In genomic region chrX:72276478-72276953, GRCh38 we compare ENCODE assay signal across 8 cellular contexts. TPM values are rescaled to one million over a fixed set of nuclear protein-coding genes. Genes with fewer than 3 reads are reported as not detected.
A peak's percentile ranks its signal among the peaks of the same experiment; 100 is the strongest.
DNase-seq lines count a peak whose midpoint lies in the region; ATAC-seq and TF ChIP-seq lines count a peak whose summit lies in the region.

No MANE protein-coding gene starts in this region.

- H3K36me3 ChIP-seq in SJSA1 (peaks cover 47% of the 10 kb centered on the region), spleen (peaks cover 0 to 45% (median 41%) of the 10 kb centered on the region in 6 donors)

- peaks cover 3% of the 10 kb centered on the region for H3K27me3 Mint-ChIP-seq in stimulated activated naive CD8-positive, alpha-beta T cell treated with anti-CD3 and anti-CD28 coated beads, Interleukin-15, Interleukin-2, amounts not matched to agents 100 ng/mL and 50 ng/mL, for 24 hours

- no peaks in the 10 kb centered on the region for H3K9me3 ChIP-seq in SJSA1 (replicated peaks)
- H3K9me3 ChIP-seq in spleen, result no peaks in the 10 kb centered on the region

- peak overlapping the region; percentile 86 for H3K27ac Mint-ChIP-seq in stimulated activated naive CD8-positive, alpha-beta T cell treated with anti-CD3 and anti-CD28 coated beads, Interleukin-15, Interleukin-2, amounts not matched to agents 100 ng/mL and 50 ng/mL, for 24 hours

- DNase-seq in stimulated activated naive CD8-positive, alpha-beta T cell treated with anti-CD3 and anti-CD28 coated beads, Interleukin-15, Interleukin-2, amounts not matched to agents 100 U/mL and 50 U/mL, for 24 hours, result no peak
- no peak for DNase-seq in SJSA1 (ENCODE audit: low read depth in 1 of 2, low spot score in 2 of 2)
- no peak for DNase-seq in foreskin keratinocyte
- no peak for DNase-seq in spleen
- DNase-seq in superior temporal gyrus (ENCODE audit: extremely low spot score), result no peak
- DNase-seq in NCI-H446 treated with DMSO at 0.1 percent for 48 hours (lab: John Stamatoyannopoulos, UW), result no peak
- DNase-seq in HCEC 1CT, result no peak

- 0 to 1% (median 1%) methylated on average over 14 to 18 of the region's 18 CpGs for WGBS in spleen, 5 donors

- H3K27ac ChIP-seq in SJSA1 (peak overlapping the region; percentile 70), foreskin keratinocyte (peak overlapping the region; percentile 94), spleen (peak overlapping the region; percentile 80 to 89 (median 82))

- peaks cover 51% of the 10 kb centered on the region for H3K36me3 Mint-ChIP-seq in stimulated activated naive CD8-positive, alpha-beta T cell treated with anti-CD3 and anti-CD28 coated beads, Interleukin-15, Interleukin-2, amounts not matched to agents 100 ng/mL and 50 ng/mL, for 24 hours (ENCODE audit: low read depth)

- TF ChIP-seq CTCF in foreskin keratinocyte (conservative IDR thresholded peaks at IDR 0.05) (no peak), spleen (IDR thresholded peaks at IDR 0.05 in 8 of 11, conservative IDR thresholded peaks at IDR 0.05 in 3 of 11) (no peak)

- intact Hi-C loops in spleen (cut with DNase I; ENCODE audit: low total_unique reads), result no loop called here

- H3K27me3 ChIP-seq in SJSA1 (replicated peaks) (no peaks in the 10 kb centered on the region), foreskin keratinocyte (no peaks in the 10 kb centered on the region), spleen (replicated peaks in 1 of 7) (peaks cover 0 to 8% (median 0%) of the 10 kb centered on the region in 7 donors)

- TF ChIP-seq POLR2A in spleen (IDR thresholded peaks at IDR 0.05), result no peak

- H3K4me1 ChIP-seq in SJSA1 (replicated peaks) (peaks cover 43% of the 10 kb centered on the region), foreskin keratinocyte (peaks cover 11% of the 10 kb centered on the region), spleen (peaks cover 14 to 29% (median 23%) of the 10 kb centered on the region in 6 donors)

- H3K4me3 ChIP-seq in SJSA1, result peak overlapping the region; percentile 62
- peak overlapping the region; percentile 34 to 79 (median 62) for H3K4me3 ChIP-seq in spleen

- no peak for ATAC-seq in stimulated activated naive CD8-positive, alpha-beta T cell treated with anti-CD3 and anti-CD28 coated beads, Interleukin-15, Interleukin-2, amounts not matched to agents 100 U/mL and 50 U/mL, for 24 hours
- ATAC-seq in foreskin keratinocyte, result no peak

- no peaks in the 10 kb centered on the region for H3K9me3 Mint-ChIP-seq in stimulated activated naive CD8-positive, alpha-beta T cell treated with anti-CD3 and anti-CD28 coated beads, Interleukin-15, Interleukin-2, amounts not matched to agents 100 ng/mL and 50 ng/mL, for 24 hours

- peaks cover 34% of the 10 kb centered on the region for H3K4me1 Mint-ChIP-seq in stimulated activated naive CD8-positive, alpha-beta T cell treated with anti-CD3 and anti-CD28 coated beads, Interleukin-15, Interleukin-2, amounts not matched to agents 100 ng/mL and 50 ng/mL, for 24 hours (ENCODE audit: low read depth)

- peak overlapping the region; percentile 90 for H3K4me3 Mint-ChIP-seq in stimulated activated naive CD8-positive, alpha-beta T cell treated with anti-CD3 and anti-CD28 coated beads, Interleukin-15, Interleukin-2, amounts not matched to agents 100 ng/mL and 50 ng/mL, for 24 hours

RNA-seq across cellular contexts. Expression of gene RPS4X, which starts 0.5 kb away (rescaled TPM):
- 541 and 647 TPM in 2 replicates for total RNA-seq in SJSA1 (2014; rRNA removed; shearing (Covaris generic))
- total RNA-seq in foreskin keratinocyte (795 and 855 TPM in 2 replicates), spleen (1,000 to 10,000 TPM in 4 of 7 donors, 100 to 1,000 TPM in 3; 624 to 1,282 (median 1,031) TPM)
- polyA plus RNA-seq in foreskin keratinocyte (1,037 and 1,115 TPM in 2 replicates), spleen (1,000 to 10,000 TPM; 1,352 to 2,922 (median 1,774) TPM)

RNA-seq across cellular contexts. Expression of gene CITED1, which starts 29.2 kb away (rescaled TPM):
- 0.11 and 3.8 TPM in 2 replicates for total RNA-seq in SJSA1 (2014; rRNA removed; shearing (Covaris generic))
- 0.28 TPM in 1 of 2 replicates, not detected in the other for total RNA-seq in foreskin keratinocyte
- 0.16 and 0.22 TPM in 2 replicates for polyA plus RNA-seq in foreskin keratinocyte
- under 1 TPM in 2 of 7 donors, not detected in 5; 0.49 to 0.73 TPM for total RNA-seq in spleen
- polyA plus RNA-seq in spleen, result under 1 TPM; 0.33 to 0.37 (median 0.35) TPM

RNA-seq across cellular contexts. Expression of gene ERCC6L, which starts 37.7 kb away (rescaled TPM):
- total RNA-seq in SJSA1 (2014; rRNA removed; shearing (Covaris generic)), result 14.4 and 19.3 TPM in 2 replicates
- 15.1 and 19.8 TPM in 2 replicates for total RNA-seq in foreskin keratinocyte
- 4.3 and 6.7 TPM in 2 replicates for polyA plus RNA-seq in foreskin keratinocyte
- 1 to 10 TPM in 2 of 7 donors, under 1 TPM in 5; 0.39 to 1.4 (median 0.80) TPM for total RNA-seq in spleen
- under 1 TPM; 0.30 to 0.86 (median 0.35) TPM for polyA plus RNA-seq in spleen
